Comparison of ENCODE assay signal across 12 cellular contexts in genomic region chr1:54519709-54520108, GRCh38. TPM values are rescaled to one million over a fixed set of nuclear protein-coding genes. Genes with fewer than 3 reads are reported as not detected.
DNase-seq lines count a peak whose midpoint lies in the region; ATAC-seq, FAIRE-seq and TF ChIP-seq lines count a peak whose summit lies in the region.
"Had no signal": no experiment of that assay in that cellular context is flagged by ENCODE, and none has a peak within 500 bp of the region (broad histone marks: within the 10 kb centered on the region; RNA-seq: fewer than 3 reads in every experiment).

No MANE protein-coding gene starts in this region.

- H3K27me3 ChIP-seq in KMS-11 (ENCODE audit: insufficient read depth, low read depth), result no peaks in the 10 kb centered on the region
- H3K27me3 ChIP-seq in K562 (ENCODE audit: control insufficient read depth in 2 of 2, insufficient read depth in 2 of 2, low read length in 2 of 2), result peaks cover 14 to 17% of the 10 kb centered on the region in 2 experiments
- no peaks in the 10 kb centered on the region for H3K27me3 ChIP-seq in neural progenitor cell

- no peaks in the 10 kb centered on the region for H3K9me1 ChIP-seq in K562 (ENCODE audit: control insufficient read depth, insufficient read depth, low read length)

- no peak for TF ChIP-seq EP300 in K562 (IDR thresholded peaks at IDR 0.05; ENCODE audit: low read length)

- no peaks in the 10 kb centered on the region for H3K36me3 ChIP-seq in KMS-11 (ENCODE audit: insufficient read depth)
- H3K36me3 ChIP-seq in K562 (ENCODE audit: control insufficient read depth, insufficient read depth, low read length), result no peaks in the 10 kb centered on the region
- no peaks in the 10 kb centered on the region for H3K36me3 ChIP-seq in neural progenitor cell

- no peaks in the 10 kb centered on the region for H3K9me3 ChIP-seq in K562 (replicated peaks; ENCODE audit: control insufficient read depth, insufficient read depth, low read depth, low read length)
- H3K9me3 ChIP-seq in neural progenitor cell (ENCODE audit: low read depth), result no peaks in the 10 kb centered on the region

- TF ChIP-seq RAD21 in K562 (CRISPR knock-in tag; conservative IDR thresholded peaks at IDR 0.05 in 1 of 2, IDR thresholded peaks at IDR 0.05 in 1 of 2), result peak in 1 of 2 experiments; percentile 27; a peak in 2 of 4 replicates

- no peak for FAIRE-seq in K562 (lab: Jason Lieb, UNC)
- FAIRE-seq: A204.1, endometrium, G401.6 had no signal

- ATAC-seq in K562, result peak; percentile 85
- no peak for ATAC-seq in GM18505 (IDR thresholded peaks at IDR 0.05; ENCODE audit: unreplicated experiment)
- ATAC-seq in GM19452 (IDR thresholded peaks at IDR 0.05; ENCODE audit: unreplicated experiment), result no peak

- in situ Hi-C loops in K562 (cut with MboI), result no loop called here

- H3K36me3 Mint-ChIP-seq in neural progenitor cell, result no peaks in the 10 kb centered on the region

- no peak overlapping the region for H3K4me3 Mint-ChIP-seq in neural progenitor cell

- H3K4me1 Mint-ChIP-seq in neural progenitor cell, result no peaks in the 10 kb centered on the region

- WGBS in K562 (ENCODE audit: insufficient coverage, low coverage, missing lambda C conversion rate), result 3% methylated on average over 5 of the region's 5 CpGs

- no peak overlapping the region for H3K9ac ChIP-seq in KMS-11
- no peak overlapping the region for H3K9ac ChIP-seq in K562 (ENCODE audit: insufficient read depth in 1 of 2, low read depth in 2 of 2, low read length in 2 of 2)
- H3K9ac ChIP-seq in neural progenitor cell, result no peak overlapping the region

- H2AFZ ChIP-seq in KMS-11 (ENCODE audit: low read depth) (no peak overlapping the region), K562 (ENCODE audit: low read depth, low read length) (no peak overlapping the region), neural progenitor cell (replicated peaks) (no peak overlapping the region)

- no peaks in the 10 kb centered on the region for H3K79me2 ChIP-seq in KMS-11 (ENCODE audit: insufficient read depth, low read depth)
- H3K79me2 ChIP-seq in K562 (ENCODE audit: control insufficient read depth, insufficient read depth, low read length), result no peaks in the 10 kb centered on the region
- H3K79me2 ChIP-seq in neural progenitor cell (ENCODE audit: low read depth), result no peaks in the 10 kb centered on the region

- TF ChIP-seq CTCF in KMS-11 (conservative IDR thresholded peaks at IDR 0.05; ENCODE audit: low read depth, low read length) (0 out of 2 replicates have a peak, but pooled peaks have one; percentile 13), K562 (IDR thresholded peaks at IDR 0.05 in 2 of 3, conservative IDR thresholded peaks at IDR 0.05 in 1 of 3; ENCODE audit: insufficient read depth in 2 of 3, low read depth in 1 of 3, low read length in 3 of 3) (peak; percentile 49 to 56 (median 51)), neural progenitor cell (IDR thresholded peaks at IDR 0.05) (peak; percentile 45)

- POLR2A ChIA-PET in K562 (lab: Yijun Ruan, JAX), result interaction anchor here (0.5 to 0.6 kb wide), 2 partner anchors 19 to 256 kb away, joined by 3 read pairs; no protein-coding TSS in a partner anchor

- DNase-seq in DMS53 (lab: John Stamatoyannopoulos, UW) (peak; percentile 67), DMS53 treated with DMSO at 0.1 percent for 48 hours (lab: John Stamatoyannopoulos, UW; ENCODE audit: unreplicated experiment) (no peak), K562 (ENCODE audit: extremely low read depth in 1 of 4, low spot score in 3 of 4) (peak in 1 of 4 experiments; percentile 61), neural progenitor cell (ENCODE audit: low spot score) (peak; percentile 57), T1000 (lab: John Stamatoyannopoulos, UW) (no peak)
- DNase-seq: amniotic stem cell had no signal

- TF ChIP-seq POLR2A in K562 (conservative IDR thresholded peaks at IDR 0.05) (no peak), GM18505 (IDR thresholded peaks at IDR 0.05; ENCODE audit: borderline replicate concordance, extremely low read depth, insufficient read depth, insufficient read length) (no peak)

- intact Hi-C loops in K562 (cut with micrococcal nuclease), result loop anchor here (5.0 kb wide), 1 partner anchor 273 kb away; no protein-coding TSS in a partner anchor

- H3K4me2 ChIP-seq in KMS-11 (no peak overlapping the region), K562 (ENCODE audit: insufficient read depth, low read length) (no peak overlapping the region), neural progenitor cell (no peak overlapping the region)

- no peak overlapping the region for H3K4me3 ChIP-seq in KMS-11 (IDR thresholded peaks at IDR 0.05; ENCODE audit: insufficient read depth, low read depth, low read length)
- H3K4me3 ChIP-seq in K562, result no peak overlapping the region
- no peak overlapping the region for H3K4me3 ChIP-seq in neural progenitor cell

- H3K4me1 ChIP-seq in KMS-11 (ENCODE audit: low read depth, poor library complexity, severe bottlenecking), result no peaks in the 10 kb centered on the region
- no peaks in the 10 kb centered on the region for H3K4me1 ChIP-seq in K562 (replicated peaks in 1 of 2; ENCODE audit: control insufficient read depth in 2 of 2, insufficient read depth in 2 of 2, low read length in 2 of 2)
- H3K4me1 ChIP-seq in neural progenitor cell, result no peaks in the 10 kb centered on the region

- H3K9me3 Mint-ChIP-seq in neural progenitor cell, result no peaks in the 10 kb centered on the region

- peaks cover 5% of the 10 kb centered on the region for H3K27me3 Mint-ChIP-seq in neural progenitor cell (ENCODE audit: insufficient read depth, low read depth)

- no peaks in the 10 kb centered on the region for H3F3A ChIP-seq in neural progenitor cell (ENCODE audit: low read depth)

- no peak overlapping the region for H3K27ac Mint-ChIP-seq in neural progenitor cell

- H3K27ac ChIP-seq in KMS-11 (no peak overlapping the region), K562 (ENCODE audit: extremely low read depth, low read depth, low read length) (no peak overlapping the region), neural progenitor cell (no peak overlapping the region)

- CTCF ChIA-PET in K562 (lab: Yijun Ruan, JAX; ENCODE audit: low intra/inter-chr PET ratio), result no interaction called here

- H4K20me1 ChIP-seq in KMS-11 (ENCODE audit: insufficient read depth) (no peaks in the 10 kb centered on the region), K562 (replicated peaks; ENCODE audit: control insufficient read depth, insufficient read depth, low read length) (no peaks in the 10 kb centered on the region), neural progenitor cell (ENCODE audit: low read depth) (no peaks in the 10 kb centered on the region)

- BruUV-seq in K562 (replicated peaks; lab: Mats Ljungman, UMichigan), result no TSS peak

TF ChIP-seq in K562, 482 proteins besides CTCF, POLR2A, EP300 and RAD21 (continues in another document):
- TF ChIP-seq ATF6 (CRISPR knock-in tag; IDR thresholded peaks at IDR 0.05), result no peak
- TF ChIP-seq SMC3 (conservative IDR thresholded peaks at IDR 0.05; ENCODE audit: insufficient read depth, low read depth, low read length), result peak; percentile 43
- TF ChIP-seq CCNT2 (IDR thresholded peaks at IDR 0.05; ENCODE audit: borderline replicate concordance, extremely low read depth, insufficient read length, low read depth, low read length), result no peak

RNA-seq across cellular contexts. Expression of gene ACOT11, which starts 28.3 kb away (rescaled TPM):
- 1.0 and 3.3 TPM in 2 replicates for total RNA-seq in K562 (2011; cell fraction: chromatin; rRNA removed; ENCODE audit: low replicate concordance)
- total RNA-seq in K562 (2011; cell fraction: nucleolus; rRNA removed), result 1.4 and 1.7 TPM in 2 replicates
- 0.73 and 1.7 TPM in 2 replicates for total RNA-seq in K562 (2011; cell fraction: nucleoplasm; rRNA removed)
- total RNA-seq in K562 (2014; rRNA removed) (0.49 and 0.64 TPM in 2 replicates), K562 (2014; rRNA removed; fragmentation: Illumina TruSeq; extraction: Trizol) (0.04 and 0.16 TPM in 2 replicates), K562 (2015; rRNA removed; fragmentation: Illumina TruSeq; extraction: Trizol) (0.33 and 0.64 TPM in 2 replicates), K562 (2021) (0.89 and 1.2 TPM in 2 replicates), neural progenitor cell (ENCODE audit: low replicate concordance) (0.51 and 1.7 TPM in 2 replicates)
- polyA plus RNA-seq in K562 (2011; rRNA removed) (0.31 and 2.8 TPM in 2 replicates), K562 (2014; fragmentation: Illumina TruSeq; extraction: Trizol) (0.42 and 0.91 TPM in 2 replicates), K562 (2014; fragmentation: Nextera tagmentation; extraction: Ambion mirVana) (not detected), K562 (2014; rRNA removed) (0.71 and 0.78 TPM in 2 replicates)
- polyA plus RNA-seq in K562 (2011; cell fraction: cytosol; rRNA removed), result 0.63 and 1.6 TPM in 2 replicates
- 2.9 and 6.7 TPM in 2 replicates for polyA plus RNA-seq in K562 (2011; cell fraction: nucleus; rRNA removed)
- polyA plus RNA-seq in K562 (2012), result 0.46 and 1.5 TPM in 2 replicates
- 0.21 and 2.1 TPM in 2 replicates for polyA minus RNA-seq in K562 (2011; rRNA and poly(A)+ RNA removed)
- polyA minus RNA-seq in K562 (2011; cell fraction: cytosol; rRNA and poly(A)+ RNA removed), result 1.2 TPM in 1 of 2 replicates, not detected in the other
- 0.40 and 5.1 TPM in 2 replicates for polyA minus RNA-seq in K562 (2011; cell fraction: nucleus; rRNA and poly(A)+ RNA removed)

Comparison
In these comparisons a context has a peak if more than half of its experiments do, and no peak if none do; other contexts are left out.
1. DNase-seq: peak in DMS53 (single experiment) and neural progenitor cell (single experiment); none in DMS53 treated with DMSO at 0.1 percent for 48 hours (single experiment) and T1000 (single experiment).
2. Peak in every context shown above with its lines, with median percentiles within 50 percentile points of each other: CTCF ChIP-seq.